In the genomic region with DNA sequence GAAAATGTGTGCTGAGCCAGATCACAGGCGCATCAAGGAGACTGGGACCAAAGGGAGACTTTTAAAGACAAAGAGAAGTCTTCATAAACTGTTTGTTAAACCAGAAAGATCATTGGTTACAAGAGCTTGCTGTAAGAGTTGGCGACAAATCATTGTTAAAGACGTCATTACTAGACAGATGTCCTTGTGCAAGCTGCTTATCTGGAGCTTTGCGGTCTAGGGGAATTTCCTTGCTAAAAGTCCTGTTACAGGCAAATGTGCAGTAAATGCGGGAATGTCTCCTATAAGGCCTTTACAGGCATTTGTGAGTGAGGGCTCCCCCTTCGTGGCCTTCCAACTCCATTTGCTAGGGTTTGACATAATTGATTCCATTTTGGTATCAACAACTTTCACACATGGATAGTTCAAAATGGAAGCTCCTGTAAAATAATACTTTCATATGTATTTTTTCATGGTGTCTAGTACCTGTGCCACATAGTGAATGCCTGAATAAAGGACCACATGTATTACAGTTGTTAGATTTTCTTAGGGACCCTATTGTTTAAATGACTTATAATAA, we compare ENCODE assay signal across 2 cellular contexts.
TF ChIP-seq lines count a peak whose summit lies in the region.

No MANE protein-coding gene starts in this region.

TF ChIP-seq in H1, 55 proteins besides CTCF, POLR2A, EP300 and RAD21 (continues in another document):
- no peak for TF ChIP-seq PHF8 (conservative IDR thresholded peaks at IDR 0.05; ENCODE audit: low read depth, low read length)
- TF ChIP-seq FOSL1 (IDR thresholded peaks at IDR 0.05; ENCODE audit: insufficient read depth, low read depth, low read length) = no peak
- no peak for TF ChIP-seq KDM4A (IDR thresholded peaks at IDR 0.05; ENCODE audit: low read depth, low read length, severe bottlenecking)
- TF ChIP-seq EZH2 (IDR thresholded peaks at IDR 0.05; ENCODE audit: low read depth, low read length, severe bottlenecking) = no peak
- no peak for TF ChIP-seq POU5F1 (IDR thresholded peaks at IDR 0.05; ENCODE audit: low read depth, low read length)
- TF ChIP-seq CHD1 (IDR thresholded peaks at IDR 0.05; ENCODE audit: low read depth, low read length) = no peak
- no peak for TF ChIP-seq TAF1 (IDR thresholded peaks at IDR 0.05; ENCODE audit: low read depth, low read length)
- no peak for TF ChIP-seq CBX8 (IDR thresholded peaks at IDR 0.05; ENCODE audit: borderline replicate concordance, low read depth, low read length)
- no peak for TF ChIP-seq BCL11A (IDR thresholded peaks at IDR 0.05; ENCODE audit: low read depth in 2 of 2, low read length in 2 of 2)
- TF ChIP-seq, protein P1, sequence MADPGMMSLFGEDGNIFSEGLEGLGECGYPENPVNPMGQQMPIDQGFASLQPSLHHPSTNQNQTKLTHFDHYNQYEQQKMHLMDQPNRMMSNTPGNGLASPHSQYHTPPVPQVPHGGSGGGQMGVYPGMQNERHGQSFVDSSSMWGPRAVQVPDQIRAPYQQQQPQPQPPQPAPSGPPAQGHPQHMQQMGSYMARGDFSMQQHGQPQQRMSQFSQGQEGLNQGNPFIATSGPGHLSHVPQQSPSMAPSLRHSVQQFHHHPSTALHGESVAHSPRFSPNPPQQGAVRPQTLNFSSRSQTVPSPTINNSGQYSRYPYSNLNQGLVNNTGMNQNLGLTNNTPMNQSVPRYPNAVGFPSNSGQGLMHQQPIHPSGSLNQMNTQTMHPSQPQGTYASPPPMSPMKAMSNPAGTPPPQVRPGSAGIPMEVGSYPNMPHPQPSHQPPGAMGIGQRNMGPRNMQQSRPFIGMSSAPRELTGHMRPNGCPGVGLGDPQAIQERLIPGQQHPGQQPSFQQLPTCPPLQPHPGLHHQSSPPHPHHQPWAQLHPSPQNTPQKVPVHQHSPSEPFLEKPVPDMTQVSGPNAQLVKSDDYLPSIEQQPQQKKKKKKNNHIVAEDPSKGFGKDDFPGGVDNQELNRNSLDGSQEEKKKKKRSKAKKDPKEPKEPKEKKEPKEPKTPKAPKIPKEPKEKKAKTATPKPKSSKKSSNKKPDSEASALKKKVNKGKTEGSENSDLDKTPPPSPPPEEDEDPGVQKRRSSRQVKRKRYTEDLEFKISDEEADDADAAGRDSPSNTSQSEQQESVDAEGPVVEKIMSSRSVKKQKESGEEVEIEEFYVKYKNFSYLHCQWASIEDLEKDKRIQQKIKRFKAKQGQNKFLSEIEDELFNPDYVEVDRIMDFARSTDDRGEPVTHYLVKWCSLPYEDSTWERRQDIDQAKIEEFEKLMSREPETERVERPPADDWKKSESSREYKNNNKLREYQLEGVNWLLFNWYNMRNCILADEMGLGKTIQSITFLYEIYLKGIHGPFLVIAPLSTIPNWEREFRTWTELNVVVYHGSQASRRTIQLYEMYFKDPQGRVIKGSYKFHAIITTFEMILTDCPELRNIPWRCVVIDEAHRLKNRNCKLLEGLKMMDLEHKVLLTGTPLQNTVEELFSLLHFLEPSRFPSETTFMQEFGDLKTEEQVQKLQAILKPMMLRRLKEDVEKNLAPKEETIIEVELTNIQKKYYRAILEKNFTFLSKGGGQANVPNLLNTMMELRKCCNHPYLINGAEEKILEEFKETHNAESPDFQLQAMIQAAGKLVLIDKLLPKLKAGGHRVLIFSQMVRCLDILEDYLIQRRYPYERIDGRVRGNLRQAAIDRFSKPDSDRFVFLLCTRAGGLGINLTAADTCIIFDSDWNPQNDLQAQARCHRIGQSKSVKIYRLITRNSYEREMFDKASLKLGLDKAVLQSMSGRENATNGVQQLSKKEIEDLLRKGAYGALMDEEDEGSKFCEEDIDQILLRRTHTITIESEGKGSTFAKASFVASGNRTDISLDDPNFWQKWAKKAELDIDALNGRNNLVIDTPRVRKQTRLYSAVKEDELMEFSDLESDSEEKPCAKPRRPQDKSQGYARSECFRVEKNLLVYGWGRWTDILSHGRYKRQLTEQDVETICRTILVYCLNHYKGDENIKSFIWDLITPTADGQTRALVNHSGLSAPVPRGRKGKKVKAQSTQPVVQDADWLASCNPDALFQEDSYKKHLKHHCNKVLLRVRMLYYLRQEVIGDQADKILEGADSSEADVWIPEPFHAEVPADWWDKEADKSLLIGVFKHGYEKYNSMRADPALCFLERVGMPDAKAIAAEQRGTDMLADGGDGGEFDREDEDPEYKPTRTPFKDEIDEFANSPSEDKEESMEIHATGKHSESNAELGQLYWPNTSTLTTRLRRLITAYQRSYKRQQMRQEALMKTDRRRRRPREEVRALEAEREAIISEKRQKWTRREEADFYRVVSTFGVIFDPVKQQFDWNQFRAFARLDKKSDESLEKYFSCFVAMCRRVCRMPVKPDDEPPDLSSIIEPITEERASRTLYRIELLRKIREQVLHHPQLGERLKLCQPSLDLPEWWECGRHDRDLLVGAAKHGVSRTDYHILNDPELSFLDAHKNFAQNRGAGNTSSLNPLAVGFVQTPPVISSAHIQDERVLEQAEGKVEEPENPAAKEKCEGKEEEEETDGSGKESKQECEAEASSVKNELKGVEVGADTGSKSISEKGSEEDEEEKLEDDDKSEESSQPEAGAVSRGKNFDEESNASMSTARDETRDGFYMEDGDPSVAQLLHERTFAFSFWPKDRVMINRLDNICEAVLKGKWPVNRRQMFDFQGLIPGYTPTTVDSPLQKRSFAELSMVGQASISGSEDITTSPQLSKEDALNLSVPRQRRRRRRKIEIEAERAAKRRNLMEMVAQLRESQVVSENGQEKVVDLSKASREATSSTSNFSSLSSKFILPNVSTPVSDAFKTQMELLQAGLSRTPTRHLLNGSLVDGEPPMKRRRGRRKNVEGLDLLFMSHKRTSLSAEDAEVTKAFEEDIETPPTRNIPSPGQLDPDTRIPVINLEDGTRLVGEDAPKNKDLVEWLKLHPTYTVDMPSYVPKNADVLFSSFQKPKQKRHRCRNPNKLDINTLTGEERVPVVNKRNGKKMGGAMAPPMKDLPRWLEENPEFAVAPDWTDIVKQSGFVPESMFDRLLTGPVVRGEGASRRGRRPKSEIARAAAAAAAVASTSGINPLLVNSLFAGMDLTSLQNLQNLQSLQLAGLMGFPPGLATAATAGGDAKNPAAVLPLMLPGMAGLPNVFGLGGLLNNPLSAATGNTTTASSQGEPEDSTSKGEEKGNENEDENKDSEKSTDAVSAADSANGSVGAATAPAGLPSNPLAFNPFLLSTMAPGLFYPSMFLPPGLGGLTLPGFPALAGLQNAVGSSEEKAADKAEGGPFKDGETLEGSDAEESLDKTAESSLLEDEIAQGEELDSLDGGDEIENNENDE (IDR thresholded peaks at IDR 0.05; ENCODE audit: insufficient replicate concordance, low read length) = no peak
- TF ChIP-seq CHD2 (IDR thresholded peaks at IDR 0.05; ENCODE audit: low read length) = no peak
- TF ChIP-seq JUND (IDR thresholded peaks at IDR 0.05; ENCODE audit: low read length) = no peak
- TF ChIP-seq RBBP5 (IDR thresholded peaks at IDR 0.05; ENCODE audit: borderline replicate concordance, low read depth, low read length) = no peak
- no peak for TF ChIP-seq POLR2AphosphoS5 (IDR thresholded peaks at IDR 0.05; ENCODE audit: low read depth, low read length)
- TF ChIP-seq SIX5 (IDR thresholded peaks at IDR 0.05; ENCODE audit: low read depth, low read length) = no peak
- TF ChIP-seq GABPA (IDR thresholded peaks at IDR 0.05; ENCODE audit: borderline replicate concordance, insufficient read depth, low read length) = no peak
- TF ChIP-seq RXRA (IDR thresholded peaks at IDR 0.05; ENCODE audit: insufficient read depth, low read depth, low read length) = no peak
- TF ChIP-seq ATF3 (IDR thresholded peaks at IDR 0.05; ENCODE audit: insufficient read depth, low read depth, low read length) = no peak

TF ChIP-seq in liver, 16 proteins besides CTCF, POLR2A, EP300 and RAD21:
- TF ChIP-seq ZBTB33 (IDR thresholded peaks at IDR 0.05) (no peak), RXRA (IDR thresholded peaks at IDR 0.05) (no peak), HNF4A (conservative IDR thresholded peaks at IDR 0.05) (no peak), TAF1 (conservative IDR thresholded peaks at IDR 0.05) (no peak), JUND (IDR thresholded peaks at IDR 0.05) (no peak)
